ENCODE assay signal across 28 cellular contexts in genomic region chr1:174746024-174746808, GRCh38.
A peak's percentile ranks its signal among the peaks of the same experiment; 100 is the strongest.
DNase-seq lines count a peak whose midpoint lies in the region; ATAC-seq lines count a peak whose summit lies in the region.
"Had no signal": no experiment of that assay in that cellular context is flagged by ENCODE, and none has a peak within 500 bp of the region (broad histone marks: within the 10 kb centered on the region; RNA-seq: fewer than 3 reads in every experiment).

No MANE protein-coding gene starts in this region.

- H3K4me1 ChIP-seq in adipocyte (ENCODE audit: control insufficient read depth, insufficient read depth, low read length) = peaks cover 23% of the 10 kb centered on the region
- H3K4me1 ChIP-seq: adrenal gland, colonic mucosa, esophagus squamous epithelium, gastrocnemius medialis, sigmoid colon, tibial artery had no signal

- H3K4me3 ChIP-seq in adipocyte (ENCODE audit: low read length) = no peak overlapping the region
- H3K4me3 ChIP-seq: adrenal gland, colonic mucosa, esophagus squamous epithelium, gastrocnemius medialis, MG63, ovary, sigmoid colon, tibial artery had no signal

- peak; percentile 7 for DNase-seq in DMS 273 (lab: John Stamatoyannopoulos, UW; ENCODE audit: unreplicated experiment)
- DNase-seq in NCI-H524 treated with DMSO at 0.1 percent for 48 hours (lab: John Stamatoyannopoulos, UW) = peak; percentile 79
- peak; percentile 16 for DNase-seq in adipocyte (ENCODE audit: low read depth)
- DNase-seq in left ventricle myocardium superior = no peak
- no peak for DNase-seq in LoVo (ENCODE audit: low spot score)
- DNase-seq in 8988T = no peak
- DNase-seq: activated CD4-positive, alpha-beta T cell treated with anti-CD3 and anti-CD28 coated beads, Interleukin-2, amount 10 ng/mL, durations not matched to agents 7 days and 5 days; activated naive CD4-positive, alpha-beta T cell; activated T-cell treated with anti-CD3 and anti-CD28 coated beads, Interleukin-2, amount 50 U/mL, for 48 hours; adrenal gland; CD4-positive, CD25-positive, alpha-beta regulatory T cell; colonic mucosa; DMS153; effector memory CD8-positive, alpha-beta T cell; esophagus squamous epithelium; gastrocnemius medialis; GDM1; MG63; NCI-H1417; NCI-H2107; ovary; PC-3; SHP77 treated with DMSO at 0.1 percent for 48 hours; sigmoid colon; stimulated activated naive CD8-positive, alpha-beta T cell treated with anti-CD3 and anti-CD28 coated beads, Interleukin-15, amount 100 ng/mL, for 72 hours; T-helper 1 cell; tibial artery had no signal

- ATAC-seq in left ventricle myocardium superior (peak; percentile 79), HG02588 (IDR thresholded peaks at IDR 0.05; ENCODE audit: unreplicated experiment) (no peak)
- ATAC-seq: effector memory CD8-positive, alpha-beta T cell; gastrocnemius medialis; PC-3; stimulated activated naive CD8-positive, alpha-beta T cell treated with anti-CD3 and anti-CD28 coated beads, Interleukin-15, amount 100 ng/mL, for 72 hours had no signal

- intact Hi-C loops in left ventricle myocardium superior (cut with micrococcal nuclease) = loop anchor here (5.0 kb wide), 1 partner anchor 484 kb away; no protein-coding TSS in a partner anchor

- no peaks in the 10 kb centered on the region for H3K27me3 ChIP-seq in adipocyte (replicated peaks; ENCODE audit: control insufficient read depth, insufficient read depth, low read length)
- H3K27me3 ChIP-seq: adrenal gland, colonic mucosa, esophagus squamous epithelium, gastrocnemius medialis, MG63, ovary, sigmoid colon, tibial artery had no signal

- H3K9me3 ChIP-seq in adipocyte (ENCODE audit: control insufficient read depth, low read length) = no peaks in the 10 kb centered on the region
- H3K9me3 ChIP-seq: adrenal gland, colonic mucosa, esophagus squamous epithelium, gastrocnemius medialis, MG63, ovary, sigmoid colon, tibial artery had no signal

- H3K36me3 ChIP-seq in adipocyte (ENCODE audit: control insufficient read depth, insufficient read depth, low read length, severe bottlenecking) = no peaks in the 10 kb centered on the region
- H3K36me3 ChIP-seq: adrenal gland, colonic mucosa, esophagus squamous epithelium, gastrocnemius medialis, MG63, ovary, sigmoid colon, tibial artery had no signal

- no peak overlapping the region for H3K9ac ChIP-seq in adipocyte (ENCODE audit: low read length)

Comparison
In these comparisons a context has a peak if more than half of its experiments do, and no peak if none do; other contexts are left out.
1. DNase-seq: peak in DMS 273 (single experiment), NCI-H524 treated with DMSO at 0.1 percent for 48 hours (single experiment) and adipocyte (single experiment); none in left ventricle myocardium superior (single experiment), LoVo (single experiment) and 8988T (single experiment).